13 cellular contexts compared by ENCODE assay signal in genomic region chr14:76351941-76352340, GRCh38. TPM values are rescaled to one million over a fixed set of nuclear protein-coding genes. Genes with fewer than 3 reads are reported as not detected.
DNase-seq lines count a peak whose midpoint lies in the region; ATAC-seq, FAIRE-seq and TF ChIP-seq lines count a peak whose summit lies in the region.
"Had no signal": no experiment of that assay in that cellular context is flagged by ENCODE, and none has a peak within 500 bp of the region (broad histone marks: within the 10 kb centered on the region; RNA-seq: fewer than 3 reads in every experiment).

No MANE protein-coding gene starts in this region.

- DNase-seq in HTR-8/SVneo (ENCODE audit: insufficient read length, low spot score) = no peak
- DNase-seq in amniotic epithelial cell (ENCODE audit: low read depth) = peak; percentile 3
- peak; percentile 6 for DNase-seq in fibroblast of mammary gland (ENCODE audit: low read depth)
- DNase-seq in epidermal melanocyte (ENCODE audit: insufficient read length, low spot score) = no peak
- no peak for DNase-seq in T-helper 17 cell
- DNase-seq: BE2C; CD4-positive, alpha-beta memory T cell; DND-41; GF-D8 had no signal

- peaks cover 7% of the 10 kb centered on the region for H3K4me1 Mint-ChIP-seq in T-helper 17 cell

- H3K36me3 Mint-ChIP-seq in T-helper 17 cell (ENCODE audit: low read depth) = peaks cover 2% of the 10 kb centered on the region
- H3K36me3 Mint-ChIP-seq: CD4-positive, alpha-beta memory T cell had no signal

- no peak overlapping the region for H3K4me3 Mint-ChIP-seq in T-helper 17 cell

- no peaks in the 10 kb centered on the region for H3K9me3 ChIP-seq in T-helper 17 cell (ENCODE audit: control insufficient read depth, low read length, poor library complexity, severe bottlenecking)
- H3K9me3 ChIP-seq: A549, BE2C had no signal

- peaks cover 70% of the 10 kb centered on the region for H3K27me3 Mint-ChIP-seq in T-helper 17 cell

- ATAC-seq in T-helper 17 cell (no peak), HG02870 (IDR thresholded peaks at IDR 0.05; ENCODE audit: unreplicated experiment) (no peak), HG03175 (IDR thresholded peaks at IDR 0.05; ENCODE audit: unreplicated experiment) (no peak)
- ATAC-seq: K562 had no signal

- FAIRE-seq in HTR-8/SVneo (lab: Jason Lieb, UNC) = peak; percentile 65
- FAIRE-seq: A549, K562 had no signal

- TF ChIP-seq CTCF in fibroblast of mammary gland (conservative IDR thresholded peaks at IDR 0.05; ENCODE audit: control insufficient read depth, insufficient read depth, low read depth, low read length) = no peak

- no peak overlapping the region for H3K27ac Mint-ChIP-seq in T-helper 17 cell
- H3K27ac Mint-ChIP-seq: CD4-positive, alpha-beta memory T cell had no signal

- no peak overlapping the region for H3K4me3 ChIP-seq in fibroblast of mammary gland (ENCODE audit: control insufficient read depth, low read depth, low read length)
- H3K4me3 ChIP-seq: A549, K562 had no signal

RNA-seq across cellular contexts. Expression of gene ESRRB, which starts 24.0 kb away (rescaled TPM):
- total RNA-seq in T-helper 17 cell = under 1 TPM in 1 of 2 donors, not detected in 1; 0.40 TPM

Comparison
In these comparisons a context has a peak if more than half of its experiments do, and no peak if none do; other contexts are left out.
1. DNase-seq: peak in amniotic epithelial cell (single experiment) and fibroblast of mammary gland (single experiment); none in HTR-8/SVneo (single experiment), epidermal melanocyte (single experiment) and T-helper 17 cell (0 of 3).